ENCODE assay signal across 9 cellular contexts in the genomic region with DNA sequence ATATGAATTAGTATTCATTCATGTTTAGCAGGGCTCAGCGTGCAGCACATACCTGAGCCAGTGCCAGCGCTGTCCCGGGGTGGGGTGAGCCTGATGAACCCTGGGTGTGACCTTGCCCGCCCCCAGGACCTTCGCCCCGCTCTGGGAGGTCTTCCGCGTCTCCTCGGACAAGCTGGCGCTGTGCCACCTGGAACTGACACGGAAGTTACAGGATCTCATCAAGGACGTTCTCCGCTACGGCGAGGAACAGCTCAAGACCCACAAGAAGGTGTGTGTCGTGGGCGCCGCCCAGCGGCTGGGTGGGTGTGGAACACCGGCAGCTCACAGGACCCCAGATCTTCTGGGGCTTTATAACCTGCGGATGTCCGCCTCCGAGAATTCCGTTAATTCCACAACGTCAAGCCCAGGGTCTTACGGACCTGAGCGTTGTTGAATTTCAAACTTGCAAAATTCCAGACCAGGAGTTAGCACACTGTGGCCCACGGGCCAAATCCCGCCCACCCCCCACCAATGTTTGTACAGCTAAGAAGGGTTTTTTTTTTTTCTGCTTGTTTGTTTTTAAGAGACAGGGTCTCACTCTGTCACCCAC. TPM values are rescaled to one million over a fixed set of nuclear protein-coding genes. Genes with fewer than 3 reads are reported as not detected.
DNase-seq lines count a peak whose midpoint lies in the region; ATAC-seq and FAIRE-seq lines count a peak whose summit lies in the region.
"Had no signal": no experiment of that assay in that cellular context is flagged by ENCODE, and none has a peak within 500 bp of the region (broad histone marks: within the 10 kb centered on the region; RNA-seq: fewer than 3 reads in every experiment).

No MANE protein-coding gene starts in this region.

- peaks cover 3% of the 10 kb centered on the region for H3K4me1 ChIP-seq in HUES6 (ENCODE audit: control insufficient read depth, insufficient read depth, low read length)
- H3K4me1 ChIP-seq in subcutaneous abdominal adipose tissue (ENCODE audit: control insufficient read depth in 5 of 5, insufficient read depth in 5 of 5, low read length in 5 of 5): peaks cover 0 to 15% (median 12%) of the 10 kb centered on the region in 5 donors

- no peak overlapping the region for H3K27ac ChIP-seq in HUES6 (ENCODE audit: low read depth, low read length)
- peak overlapping the region; percentile 69 for H3K27ac ChIP-seq in cingulate gyrus (ENCODE audit: low read depth, low read length)
- no peak overlapping the region for H3K27ac ChIP-seq in subcutaneous abdominal adipose tissue (ENCODE audit: low read depth, low read length)

- H3K27me3 ChIP-seq in HUES6 (ENCODE audit: control insufficient read depth, insufficient read depth, low read length) (no peaks in the 10 kb centered on the region), subcutaneous abdominal adipose tissue (ENCODE audit: control insufficient read depth in 5 of 5, insufficient read depth in 4 of 5, low read length in 5 of 5) (peaks cover 0 to 6% (median 0%) of the 10 kb centered on the region in 5 donors)

- peaks cover 4% of the 10 kb centered on the region for H3K4me1 Mint-ChIP-seq in activated CD8-positive, alpha-beta memory T cell treated with anti-CD3 and anti-CD28 coated beads, Interleukin-2, amount 10 ng/mL, durations not matched to agents 7 days and 5 days

- H3K9me3 Mint-ChIP-seq in activated CD8-positive, alpha-beta memory T cell treated with anti-CD3 and anti-CD28 coated beads, Interleukin-2, amount 10 ng/mL, durations not matched to agents 7 days and 5 days (ENCODE audit: low read depth): no peaks in the 10 kb centered on the region

- CTCF ChIA-PET in activated CD8-positive, alpha-beta memory T cell treated with anti-CD3 and anti-CD28 coated beads, Interleukin-2, amount 10 ng/mL, durations not matched to agents 7 days and 5 days (lab: Charles Lee): interaction anchor here (0.5 to 2.7 kb wide), 8 partner anchors 8 to 193 kb away, joined by 3 to 12 read pairs (median 3); no protein-coding TSS in a partner anchor

- no peak overlapping the region for H3K4me3 Mint-ChIP-seq in activated CD8-positive, alpha-beta memory T cell treated with anti-CD3 and anti-CD28 coated beads, Interleukin-2, amount 10 ng/mL, durations not matched to agents 7 days and 5 days

- H3K36me3 ChIP-seq in HUES6 (ENCODE audit: control insufficient read depth, insufficient read depth, low read length) (no peaks in the 10 kb centered on the region), subcutaneous abdominal adipose tissue (ENCODE audit: control insufficient read depth in 5 of 5, insufficient read depth in 5 of 5, low read length in 5 of 5) (no peaks in the 10 kb centered on the region)

- no peak for FAIRE-seq in RCC 7860 (lab: Jason Lieb, UNC)

- H3K9me3 ChIP-seq in HUES6 (ENCODE audit: control insufficient read depth, insufficient read depth, low read depth, low read length): no peaks in the 10 kb centered on the region
- H3K9me3 ChIP-seq in subcutaneous abdominal adipose tissue (ENCODE audit: control insufficient read depth in 5 of 5, low read length in 5 of 5): no peaks in the 10 kb centered on the region

- DNase-seq in DMS 273 (lab: John Stamatoyannopoulos, UW; ENCODE audit: unreplicated experiment) (peak; percentile 95), RCC 7860 (ENCODE audit: low spot score) (peak; percentile 61), left lobe of liver (ENCODE audit: low spot score) (peak; percentile 74)
- no peak for DNase-seq in activated CD8-positive, alpha-beta memory T cell treated with anti-CD3 and anti-CD28 coated beads, Interleukin-2, amount 10 ng/mL, durations not matched to agents 7 days and 5 days
- DNase-seq in stimulated activated CD8-positive, alpha-beta memory T cell treated with anti-CD3 and anti-CD28 coated beads, Interleukin-4, amount 100 ng/mL, for 48 hours: no peak

- peaks cover 40% of the 10 kb centered on the region for H3K36me3 Mint-ChIP-seq in activated CD8-positive, alpha-beta memory T cell treated with anti-CD3 and anti-CD28 coated beads, Interleukin-2, amount 10 ng/mL, durations not matched to agents 7 days and 5 days

- H3K27ac Mint-ChIP-seq in activated CD8-positive, alpha-beta memory T cell treated with anti-CD3 and anti-CD28 coated beads, Interleukin-2, amount 10 ng/mL, durations not matched to agents 7 days and 5 days: no peak overlapping the region

- peak; percentile 86 for ATAC-seq in left lobe of liver
- no peak for ATAC-seq in activated CD8-positive, alpha-beta memory T cell treated with anti-CD3 and anti-CD28 coated beads, Interleukin-2, amount 10 ng/mL, durations not matched to agents 7 days and 5 days

- H3K9ac ChIP-seq in HUES6 (ENCODE audit: low read length) (no peak overlapping the region), subcutaneous abdominal adipose tissue (ENCODE audit: low read length in 5 of 5) (peak overlapping the region in 1 of 5 donors; percentile 36)

- no peaks in the 10 kb centered on the region for H3K27me3 Mint-ChIP-seq in activated CD8-positive, alpha-beta memory T cell treated with anti-CD3 and anti-CD28 coated beads, Interleukin-2, amount 10 ng/mL, durations not matched to agents 7 days and 5 days

- peak overlapping the region; percentile 39; the same call in 1 of the 2 replicates for H3K4me3 ChIP-seq in HUES6 (ENCODE audit: low read depth, low read length)
- peak overlapping the region in 3 of 5 donors; percentile 31 to 47 (median 38) for H3K4me3 ChIP-seq in subcutaneous abdominal adipose tissue (ENCODE audit: low read depth in 1 of 5, low read length in 5 of 5)

RNA-seq across cellular contexts. Expression of gene FCHO1, which starts 15.4 kb away (rescaled TPM):
- 1.7 TPM for total RNA-seq in left lobe of liver
- 10 to 100 TPM; 58.4 to 70.6 TPM for total RNA-seq in activated CD8-positive, alpha-beta memory T cell treated with anti-CD3 and anti-CD28 coated beads, Interleukin-2, amount 10 ng/mL, durations not matched to agents 7 days and 5 days

RNA-seq across cellular contexts. Expression of gene B3GNT3, which starts 28.3 kb away (rescaled TPM):
- 1.2 TPM for total RNA-seq in left lobe of liver
- total RNA-seq in activated CD8-positive, alpha-beta memory T cell treated with anti-CD3 and anti-CD28 coated beads, Interleukin-2, amount 10 ng/mL, durations not matched to agents 7 days and 5 days: not detected
- total RNA-seq: T-helper 2 cell treated with Interferon-gamma antibody and Interleukin-4, amounts not matched to agents 100 ng/mL and 5 ng/mL, for 36 hours had no signal

RNA-seq across cellular contexts. Expression of gene MAP1S, which starts 47.4 kb away (rescaled TPM):
- total RNA-seq in left lobe of liver: 14.3 TPM
- 10 to 100 TPM; 67.3 to 69.1 TPM for total RNA-seq in activated CD8-positive, alpha-beta memory T cell treated with anti-CD3 and anti-CD28 coated beads, Interleukin-2, amount 10 ng/mL, durations not matched to agents 7 days and 5 days

RNA-seq across cellular contexts. Expression of gene INSL3, which starts 54.7 kb away (rescaled TPM):
- not detected for total RNA-seq in left lobe of liver
- 1 to 10 TPM; 1.7 to 2.2 TPM for total RNA-seq in activated CD8-positive, alpha-beta memory T cell treated with anti-CD3 and anti-CD28 coated beads, Interleukin-2, amount 10 ng/mL, durations not matched to agents 7 days and 5 days

Comparison
In these comparisons a context has a peak if more than half of its experiments do, and no peak if none do; other contexts are left out.
1. DNase-seq: peak in DMS 273 (single experiment), RCC 7860 (single experiment) and left lobe of liver (single experiment); none in activated CD8-positive, alpha-beta memory T cell treated with anti-CD3 and anti-CD28 coated beads, Interleukin-2, amount 10 ng/mL, durations not matched to agents 7 days and 5 days (single experiment) and stimulated activated CD8-positive, alpha-beta memory T cell treated with anti-CD3 and anti-CD28 coated beads, Interleukin-4, amount 100 ng/mL, for 48 hours (single experiment).
2. RNA of gene FCHO1, which starts 15.4 kb away (total RNA-seq): 58.4 to 70.6 TPM in activated CD8-positive, alpha-beta memory T cell treated with anti-CD3 and anti-CD28 coated beads, Interleukin-2, amount 10 ng/mL, durations not matched to agents 7 days and 5 days; 1.7 TPM in left lobe of liver (single experiment); every median in the first group is over 10 times any median in the second.